22 cellular contexts compared by ENCODE assay signal in the genomic region with DNA sequence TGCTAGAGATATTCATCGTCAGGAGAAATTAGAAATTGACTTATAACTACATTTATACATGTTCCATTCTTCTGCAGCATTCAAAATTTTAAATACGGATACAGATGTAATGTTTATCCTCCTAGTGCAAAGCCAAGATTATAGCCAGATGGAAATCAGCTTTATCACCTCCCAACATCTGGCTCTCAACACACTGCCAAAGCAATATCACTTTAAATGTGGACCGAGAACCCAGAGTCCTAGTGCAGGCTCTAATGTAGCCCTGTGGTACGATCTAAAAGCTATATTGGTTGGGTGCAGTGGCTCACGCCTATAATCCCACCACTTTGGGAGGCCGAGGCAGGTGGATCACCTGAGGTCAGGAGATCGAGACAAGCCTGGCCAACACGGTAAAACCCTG. TPM values are rescaled to one million over a fixed set of nuclear protein-coding genes. Genes with fewer than 3 reads are reported as not detected.
DNase-seq lines count a peak whose midpoint lies in the region; ATAC-seq and TF ChIP-seq lines count a peak whose summit lies in the region.
"Had no signal": no experiment of that assay in that cellular context is flagged by ENCODE, and none has a peak within 500 bp of the region (broad histone marks: within the 10 kb centered on the region; RNA-seq: fewer than 3 reads in every experiment).

No MANE protein-coding gene starts in this region.

- H3K36me3 ChIP-seq in SK-N-SH (replicated peaks in 1 of 2; ENCODE audit: control insufficient read depth in 1 of 2, insufficient read depth in 2 of 2, low read length in 1 of 2) = no peaks in the 10 kb centered on the region
- no peaks in the 10 kb centered on the region for H3K36me3 ChIP-seq in upper lobe of right lung
- H3K36me3 ChIP-seq: uterus had no signal

- H3K4me1 ChIP-seq in SK-N-SH (ENCODE audit: control insufficient read depth in 1 of 2, insufficient read depth in 2 of 2, low read depth in 1 of 2, low read length in 1 of 2) (peaks cover 24 to 27% of the 10 kb centered on the region in 2 experiments; a peak in 3 of 4 replicates), upper lobe of right lung (peaks cover 25% of the 10 kb centered on the region)
- H3K4me1 ChIP-seq: uterus had no signal

- TF ChIP-seq CTCF in SK-N-SH (IDR thresholded peaks at IDR 0.05) (no peak), fibroblast of villous mesenchyme (IDR thresholded peaks at IDR 0.05; ENCODE audit: insufficient read depth, low read depth, low read length) (no peak), upper lobe of right lung (IDR thresholded peaks at IDR 0.05) (no peak)

- H3K9me2 ChIP-seq in SK-N-SH = no peaks in the 10 kb centered on the region

- no peak for TF ChIP-seq EP300 in SK-N-SH (IDR thresholded peaks at IDR 0.05; ENCODE audit: borderline replicate concordance in 1 of 2, low read depth in 1 of 2, low read length in 1 of 2)

- 65% methylated on average over 8 of the region's 8 CpGs for WGBS in SK-N-SH (ENCODE audit: low lambda C conversion rate)

- peak overlapping the region; percentile 8; the same call in 1 of the 2 replicates for H3K4me2 ChIP-seq in SK-N-SH
- H3K4me2 ChIP-seq: KMS-11 had no signal

- no peaks in the 10 kb centered on the region for H4K20me1 ChIP-seq in SK-N-SH (ENCODE audit: insufficient read depth)

- H3K79me2 ChIP-seq in SK-N-SH (ENCODE audit: insufficient read depth) = peaks cover 6% of the 10 kb centered on the region; the same call in 1 of the 2 replicates

- H3K9ac ChIP-seq in SK-N-SH = no peak overlapping the region; the same call in 1 of the 2 replicates
- H3K9ac ChIP-seq: KMS-11 had no signal

- H3K4me3 Mint-ChIP-seq in activated naive CD4-positive, alpha-beta T cell treated with anti-CD3 and anti-CD28 coated beads, Interleukin-2, amount 50 U/mL, for 24 hours = peak overlapping the region; percentile 7
- no peak overlapping the region for H3K4me3 Mint-ChIP-seq in activated naive CD4-positive, alpha-beta T cell treated with anti-CD3 and anti-CD28 coated beads, Interleukin-2, amount 10 ng/mL, durations not matched to agents 7 days and 5 days
- H3K4me3 Mint-ChIP-seq: activated CD4-positive, alpha-beta memory T cell treated with anti-CD3 and anti-CD28 coated beads, Interleukin-2, amount 10 ng/mL, durations not matched to agents 7 days and 5 days; nephron progenitor cell; T-helper 1 cell treated with Interleukin-12 subunit alpha and Interleukin-12 subunit beta and Interleukin-4 antibody, amounts not matched to agents 30 μg/mL and 1 μg/mL, for 36 hours had no signal

- H3K27me3 ChIP-seq in SK-N-SH (ENCODE audit: insufficient read depth) (no peaks in the 10 kb centered on the region), upper lobe of right lung (no peaks in the 10 kb centered on the region)
- H3K27me3 ChIP-seq: uterus had no signal

- no peak overlapping the region for H3K27ac Mint-ChIP-seq in activated naive CD4-positive, alpha-beta T cell treated with anti-CD3 and anti-CD28 coated beads, Interleukin-2, amount 50 U/mL, for 24 hours
- no peak overlapping the region for H3K27ac Mint-ChIP-seq in activated naive CD4-positive, alpha-beta T cell treated with anti-CD3 and anti-CD28 coated beads, Interleukin-2, amount 10 ng/mL, durations not matched to agents 7 days and 5 days
- H3K27ac Mint-ChIP-seq: activated CD4-positive, alpha-beta memory T cell treated with anti-CD3 and anti-CD28 coated beads, Interleukin-2, amount 10 ng/mL, durations not matched to agents 7 days and 5 days; nephron progenitor cell; progenitor cell of endocrine pancreas; T-helper 1 cell treated with Interleukin-12 subunit alpha and Interleukin-12 subunit beta and Interleukin-4 antibody, amounts not matched to agents 30 μg/mL and 1 μg/mL, for 36 hours had no signal

- H3K27ac ChIP-seq in SK-N-SH (ENCODE audit: low read depth in 2 of 2, low read length in 1 of 2) (peak overlapping the region; percentile 7 to 58; a peak in 3 of 4 replicates), upper lobe of right lung (no peak overlapping the region)
- H3K27ac ChIP-seq: coronary artery, KMS-11, skin epidermis had no signal

- no peak for DNase-seq in activated naive CD4-positive, alpha-beta T cell treated with anti-CD3 and anti-CD28 coated beads, Interleukin-2, amount 10 ng/mL, durations not matched to agents 7 days and 5 days
- DNase-seq in SK-N-SH (peak; percentile 28), fibroblast of villous mesenchyme (ENCODE audit: low read depth) (peak; percentile 44), upper lobe of right lung (no peak), LoVo (ENCODE audit: low spot score) (no peak), SHP77 treated with DMSO at 0.1 percent for 48 hours (lab: John Stamatoyannopoulos, UW) (no peak)
- no peak for DNase-seq in activated CD8-positive, alpha-beta memory T cell treated with anti-CD3 and anti-CD28 coated beads, Interleukin-2, amount 50 U/mL, for 48 hours
- DNase-seq: activated CD4-positive, alpha-beta memory T cell treated with anti-CD3 and anti-CD28 coated beads, Interleukin-2, amount 10 ng/mL, durations not matched to agents 7 days and 5 days; activated T-cell treated with anti-CD3 and anti-CD28 coated beads, Interleukin-2, amount 50 U/mL, for 48 hours; foreskin melanocyte; midbrain; NCI-H1092 treated with DMSO at 0.1 percent for 48 hours; NCI-H526; nephron progenitor cell; SIG-M5; uterus had no signal

- peaks cover 30% of the 10 kb centered on the region for H3K36me3 Mint-ChIP-seq in activated naive CD4-positive, alpha-beta T cell treated with anti-CD3 and anti-CD28 coated beads, Interleukin-2, amount 50 U/mL, for 24 hours
- peaks cover 15% of the 10 kb centered on the region for H3K36me3 Mint-ChIP-seq in activated naive CD4-positive, alpha-beta T cell treated with anti-CD3 and anti-CD28 coated beads, Interleukin-2, amount 10 ng/mL, durations not matched to agents 7 days and 5 days

- H3F3A ChIP-seq in SK-N-SH (replicated peaks; ENCODE audit: insufficient read depth) = peaks cover 21% of the 10 kb centered on the region

- peak overlapping the region in 1 of 2 experiments; percentile 20; a peak in 1 of 4 replicates for H3K4me3 ChIP-seq in SK-N-SH (ENCODE audit: low read depth in 2 of 2, low read length in 1 of 2)
- H3K4me3 ChIP-seq in fibroblast of villous mesenchyme (ENCODE audit: low read depth, low read length) = no peak overlapping the region
- H3K4me3 ChIP-seq in upper lobe of right lung = peak overlapping the region; percentile 27
- H3K4me3 ChIP-seq: coronary artery, skin epidermis, uterus had no signal

- TF ChIP-seq RAD21 in SK-N-SH (IDR thresholded peaks at IDR 0.05; ENCODE audit: low read length) = no peak

- CTCF ChIA-PET in activated naive CD4-positive, alpha-beta T cell treated with anti-CD3 and anti-CD28 coated beads, Interleukin-2, amount 10 ng/mL, durations not matched to agents 7 days and 5 days (lab: Charles Lee) = interaction anchor here (0.9 to 1.7 kb wide), 2 partner anchors 43 to 184 kb away, joined by 3 to 4 read pairs; no protein-coding TSS in a partner anchor
- CTCF ChIA-PET in SK-N-SH (lab: Yijun Ruan, JAX) = interaction anchor here (0.6 to 3.4 kb wide), 8 partner anchors 10 to 99 kb away, joined by 3 to 12 read pairs (median 4); no protein-coding TSS in a partner anchor

- no peaks in the 10 kb centered on the region for H3K9me3 Mint-ChIP-seq in activated naive CD4-positive, alpha-beta T cell treated with anti-CD3 and anti-CD28 coated beads, Interleukin-2, amount 50 U/mL, for 24 hours
- no peaks in the 10 kb centered on the region for H3K9me3 Mint-ChIP-seq in activated naive CD4-positive, alpha-beta T cell treated with anti-CD3 and anti-CD28 coated beads, Interleukin-2, amount 10 ng/mL, durations not matched to agents 7 days and 5 days
- H3K9me3 Mint-ChIP-seq: activated CD4-positive, alpha-beta memory T cell treated with anti-CD3 and anti-CD28 coated beads, Interleukin-2, amount 10 ng/mL, durations not matched to agents 7 days and 5 days; T-helper 1 cell treated with Interleukin-12 subunit alpha and Interleukin-12 subunit beta and Interleukin-4 antibody, amounts not matched to agents 30 μg/mL and 1 μg/mL, for 36 hours had no signal

- peaks cover 59% of the 10 kb centered on the region for H3K4me1 Mint-ChIP-seq in activated naive CD4-positive, alpha-beta T cell treated with anti-CD3 and anti-CD28 coated beads, Interleukin-2, amount 50 U/mL, for 24 hours
- H3K4me1 Mint-ChIP-seq in activated naive CD4-positive, alpha-beta T cell treated with anti-CD3 and anti-CD28 coated beads, Interleukin-2, amount 10 ng/mL, durations not matched to agents 7 days and 5 days = peaks cover 10% of the 10 kb centered on the region

- H3K27me3 Mint-ChIP-seq in activated naive CD4-positive, alpha-beta T cell treated with anti-CD3 and anti-CD28 coated beads, Interleukin-2, amount 50 U/mL, for 24 hours = no peaks in the 10 kb centered on the region
- no peaks in the 10 kb centered on the region for H3K27me3 Mint-ChIP-seq in activated naive CD4-positive, alpha-beta T cell treated with anti-CD3 and anti-CD28 coated beads, Interleukin-2, amount 10 ng/mL, durations not matched to agents 7 days and 5 days
- H3K27me3 Mint-ChIP-seq: activated CD4-positive, alpha-beta memory T cell treated with anti-CD3 and anti-CD28 coated beads, Interleukin-2, amount 10 ng/mL, durations not matched to agents 7 days and 5 days; progenitor cell of endocrine pancreas had no signal

- POLR2A ChIA-PET in SK-N-SH (lab: Yijun Ruan, JAX) = no interaction called here

- ATAC-seq in upper lobe of right lung = peak; percentile 24

- no peaks in the 10 kb centered on the region for H3K9me3 ChIP-seq in SK-N-SH
- H3K9me3 ChIP-seq in upper lobe of right lung = no peaks in the 10 kb centered on the region
- H3K9me3 ChIP-seq: uterus had no signal

- H2AFZ ChIP-seq in SK-N-SH (ENCODE audit: low read depth) = no peak overlapping the region

- intact Hi-C loops in upper lobe of right lung (cut with DNase I) = no loop called here

TF ChIP-seq in SK-N-SH, 30 proteins besides CTCF, POLR2A, EP300 and RAD21 (continues in another document):
- TF ChIP-seq GATA2 (CRISPR knock-in tag; IDR thresholded peaks at IDR 0.05) = peak; percentile 60

RNA-seq across cellular contexts. Expression of gene MLH3, which starts 6.5 kb away (rescaled TPM):
- 3.8 and 4.7 TPM in 2 replicates for polyA plus RNA-seq in SK-N-SH (2012; rRNA removed)
- 2.9 and 3.8 TPM in 2 replicates for polyA plus RNA-seq in SK-N-SH (2012; cell fraction: cytosol; rRNA removed)
- 12.6 and 15.9 TPM in 2 replicates for polyA plus RNA-seq in SK-N-SH (2012; cell fraction: nucleus; rRNA removed)
- total RNA-seq in fibroblast of villous mesenchyme (21.6 and 25.9 TPM in 2 replicates), upper lobe of right lung (33.4 TPM)

RNA-seq across cellular contexts. Expression of gene ACYP1, which starts 19.1 kb away (rescaled TPM):
- polyA plus RNA-seq in SK-N-SH (2012; rRNA removed) = 53.5 and 70.1 TPM in 2 replicates
- polyA plus RNA-seq in SK-N-SH (2012; cell fraction: cytosol; rRNA removed) = 86.5 and 95.9 TPM in 2 replicates
- polyA plus RNA-seq in SK-N-SH (2012; cell fraction: nucleus; rRNA removed) = 26.7 and 40.9 TPM in 2 replicates
- total RNA-seq in fibroblast of villous mesenchyme (2.9 and 11.2 TPM in 2 replicates), upper lobe of right lung (15.3 TPM)

RNA-seq across cellular contexts. Expression of gene ZC2HC1C, which starts 24.7 kb away (rescaled TPM):
- polyA plus RNA-seq in SK-N-SH (2012; rRNA removed) = 1.2 and 1.4 TPM in 2 replicates
- 1.2 TPM in 2 replicates for polyA plus RNA-seq in SK-N-SH (2012; cell fraction: cytosol; rRNA removed)
- 1.2 and 2.8 TPM in 2 replicates for polyA plus RNA-seq in SK-N-SH (2012; cell fraction: nucleus; rRNA removed)
- 0.64 and 2.2 TPM in 2 replicates for total RNA-seq in fibroblast of villous mesenchyme
- 4.5 TPM for total RNA-seq in upper lobe of right lung

RNA-seq across cellular contexts. Expression of gene EIF2B2, which starts 42.0 kb away (rescaled TPM):
- 111 and 125 TPM in 2 replicates for polyA plus RNA-seq in SK-N-SH (2012; rRNA removed)
- polyA plus RNA-seq in SK-N-SH (2012; cell fraction: cytosol; rRNA removed) = 96.3 and 101 TPM in 2 replicates
- 86.6 and 105 TPM in 2 replicates for polyA plus RNA-seq in SK-N-SH (2012; cell fraction: nucleus; rRNA removed)
- total RNA-seq in fibroblast of villous mesenchyme = 46.6 and 49.6 TPM in 2 replicates
- total RNA-seq in upper lobe of right lung = 34.8 TPM

Comparison
In these comparisons a context has a peak if more than half of its experiments do, and no peak if none do; other contexts are left out.
1. DNase-seq: peak in SK-N-SH (single experiment) and fibroblast of villous mesenchyme (single experiment); none in activated naive CD4-positive, alpha-beta T cell treated with anti-CD3 and anti-CD28 coated beads, Interleukin-2, amount 10 ng/mL, durations not matched to agents 7 days and 5 days (single experiment), upper lobe of right lung (single experiment), LoVo (single experiment), activated CD8-positive, alpha-beta memory T cell treated with anti-CD3 and anti-CD28 coated beads, Interleukin-2, amount 50 U/mL, for 48 hours (single experiment) and SHP77 treated with DMSO at 0.1 percent for 48 hours (single experiment).